In the genomic region with DNA sequence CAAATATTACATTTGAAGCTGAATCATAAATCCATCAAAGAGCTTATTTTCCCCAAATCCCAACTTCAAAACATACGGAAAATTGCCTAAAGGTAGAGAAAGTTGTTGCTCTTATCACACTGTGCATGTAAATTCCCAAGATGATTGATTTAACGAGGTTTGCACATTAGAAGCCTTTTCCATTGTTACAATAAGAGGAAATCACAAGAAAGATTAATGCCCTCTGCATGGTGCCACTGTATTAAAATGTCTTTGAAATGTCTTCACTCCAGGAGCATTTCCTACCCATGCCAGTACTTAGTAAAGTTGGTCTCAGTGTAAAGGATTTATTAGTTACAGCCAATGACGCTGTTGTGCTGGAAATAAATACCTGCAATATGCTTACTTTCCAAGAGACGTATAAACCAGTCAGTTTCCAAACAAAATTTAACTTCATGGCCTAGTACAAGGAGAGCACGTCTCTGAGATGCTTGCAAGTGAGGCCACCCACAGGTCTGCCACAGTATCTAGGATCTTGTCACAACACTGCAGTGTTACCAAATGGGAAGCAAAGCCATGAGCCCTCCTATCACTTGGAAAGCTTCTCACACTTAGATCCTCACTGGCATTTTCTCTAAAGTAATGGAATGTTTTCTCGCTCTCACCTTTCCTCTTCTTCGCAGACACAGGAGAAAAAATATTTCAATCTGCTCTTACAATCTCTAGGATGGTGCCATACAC, we compare ENCODE assay signal across 16 cellular contexts.
"Had no signal": no experiment of that assay in that cellular context is flagged by ENCODE, and none has a peak within 500 bp of the region (broad histone marks: within the 10 kb centered on the region; RNA-seq: fewer than 3 reads in every experiment).

No MANE protein-coding gene starts in this region.

- H3K4me3 Mint-ChIP-seq: activated naive CD4-positive, alpha-beta T cell treated with anti-CD3 and anti-CD28 coated beads, Interleukin-2, amount 10 ng/mL, durations not matched to agents 7 days and 5 days; activated T-helper 17 cell treated with anti-CD3 and anti-CD28 coated beads, Interleukin-2, amount 50 U/mL, for 72 hours; natural killer cell; stimulated activated memory B cell treated with anti-CD40 and anti-IgM and Interleukin-4, amounts not matched to agents 10 μg/mL and 1 μg/mL and 100 μg/mL, for 72 hours had no signal

- H3K9me3 Mint-ChIP-seq: activated naive CD4-positive, alpha-beta T cell treated with anti-CD3 and anti-CD28 coated beads, Interleukin-2, amount 10 ng/mL, durations not matched to agents 7 days and 5 days; activated T-helper 17 cell treated with anti-CD3 and anti-CD28 coated beads, Interleukin-2, amount 50 U/mL, for 72 hours; stimulated activated memory B cell treated with anti-CD40 and anti-IgM and Interleukin-4, amounts not matched to agents 10 μg/mL and 1 μg/mL and 100 μg/mL, for 72 hours had no signal

- H3K4me1 ChIP-seq: ascending aorta, gastrocnemius medialis, heart right ventricle, left lung had no signal

- H3K27me3 ChIP-seq: ascending aorta, dorsolateral prefrontal cortex, gastrocnemius medialis, heart right ventricle, left lung had no signal

- H3K9me3 ChIP-seq: ascending aorta, gastrocnemius medialis, heart right ventricle, left lung had no signal

- H3K36me3 Mint-ChIP-seq: activated naive CD4-positive, alpha-beta T cell treated with anti-CD3 and anti-CD28 coated beads, Interleukin-2, amount 10 ng/mL, durations not matched to agents 7 days and 5 days; natural killer cell; stimulated activated memory B cell treated with anti-CD40 and anti-IgM and Interleukin-4, amounts not matched to agents 10 μg/mL and 1 μg/mL and 100 μg/mL, for 72 hours had no signal

- DNase-seq: activated naive CD4-positive, alpha-beta T cell treated with anti-CD3 and anti-CD28 coated beads, Interleukin-2, amount 10 ng/mL, durations not matched to agents 7 days and 5 days; activated T-cell treated with anti-CD3 and anti-CD28 coated beads for 4 hours; erythroblast; gastrocnemius medialis; heart right ventricle; kidney; left lung; mesenchymal stem cell; natural killer cell; nucleus accumbens; stimulated activated CD4-positive, alpha-beta T cell treated with anti-CD3 and anti-CD28 coated beads, Interleukin-2, amount 100 ng/mL, for 48 hours had no signal

- H3K27ac Mint-ChIP-seq: activated naive CD4-positive, alpha-beta T cell treated with anti-CD3 and anti-CD28 coated beads, Interleukin-2, amount 10 ng/mL, durations not matched to agents 7 days and 5 days; activated T-helper 17 cell treated with anti-CD3 and anti-CD28 coated beads, Interleukin-2, amount 50 U/mL, for 72 hours; natural killer cell; stimulated activated memory B cell treated with anti-CD40 and anti-IgM and Interleukin-4, amounts not matched to agents 10 μg/mL and 1 μg/mL and 100 μg/mL, for 72 hours had no signal

- H3K4me1 Mint-ChIP-seq: activated naive CD4-positive, alpha-beta T cell treated with anti-CD3 and anti-CD28 coated beads, Interleukin-2, amount 10 ng/mL, durations not matched to agents 7 days and 5 days; activated T-helper 17 cell treated with anti-CD3 and anti-CD28 coated beads, Interleukin-2, amount 50 U/mL, for 72 hours; natural killer cell; stimulated activated memory B cell treated with anti-CD40 and anti-IgM and Interleukin-4, amounts not matched to agents 10 μg/mL and 1 μg/mL and 100 μg/mL, for 72 hours had no signal

- H3K36me3 ChIP-seq: ascending aorta, gastrocnemius medialis, heart right ventricle, left lung had no signal

- H3K4me3 ChIP-seq: ascending aorta, dorsolateral prefrontal cortex, gastrocnemius medialis, heart right ventricle, left lung had no signal

- H3K27ac ChIP-seq: ascending aorta, gastrocnemius medialis, heart right ventricle, left lung had no signal

- H3K27me3 Mint-ChIP-seq: activated naive CD4-positive, alpha-beta T cell treated with anti-CD3 and anti-CD28 coated beads, Interleukin-2, amount 10 ng/mL, durations not matched to agents 7 days and 5 days; stimulated activated memory B cell treated with anti-CD40 and anti-IgM and Interleukin-4, amounts not matched to agents 10 μg/mL and 1 μg/mL and 100 μg/mL, for 72 hours had no signal

- ATAC-seq: activated CD4-positive, CD25-positive, alpha-beta regulatory T cell treated with anti-CD3 and anti-CD28 coated beads, Interleukin-2, amount 50 U/mL, for 24 hours; activated T-helper 17 cell treated with anti-CD3 and anti-CD28 coated beads, Interleukin-2, amount 50 U/mL, for 72 hours; gastrocnemius medialis; heart right ventricle; left lung; natural killer cell; stimulated activated memory B cell treated with anti-CD40 and anti-IgM and Interleukin-4, amounts not matched to agents 10 μg/mL and 1 μg/mL and 100 μg/mL, for 72 hours had no signal
